ENCODE assay signal across 22 cellular contexts in genomic region chr14:94171208-94171607, GRCh38. TPM values are rescaled to one million over a fixed set of nuclear protein-coding genes. Genes with fewer than 3 reads are reported as not detected.
DNase-seq lines count a peak whose midpoint lies in the region; ATAC-seq and TF ChIP-seq lines count a peak whose summit lies in the region.
"Had no signal": no experiment of that assay in that cellular context is flagged by ENCODE, and none has a peak within 500 bp of the region (broad histone marks: within the 10 kb centered on the region; RNA-seq: fewer than 3 reads in every experiment).

No MANE protein-coding gene starts in this region.

- H3K27ac Mint-ChIP-seq in stimulated activated memory B cell treated with anti-CD40 and anti-IgM and Interleukin-4, amounts not matched to agents 10 μg/mL and 1 μg/mL and 100 μg/mL, for 72 hours: no peak overlapping the region
- H3K27ac Mint-ChIP-seq: activated naive CD4-positive, alpha-beta T cell treated with anti-CD3 and anti-CD28 coated beads, Interleukin-2, amount 50 U/mL, for 24 hours; CD4-positive, alpha-beta T cell; mesothelial cell of epicardium had no signal

- peaks cover 10% of the 10 kb centered on the region for H3K4me1 Mint-ChIP-seq in stimulated activated memory B cell treated with anti-CD40 and anti-IgM and Interleukin-4, amounts not matched to agents 10 μg/mL and 1 μg/mL and 100 μg/mL, for 72 hours

- H3K4me3 ChIP-seq in psoas muscle: no peak overlapping the region
- H3K4me3 ChIP-seq: esophagus muscularis mucosa, hepatocyte, stomach had no signal

- no peaks in the 10 kb centered on the region for H3K36me3 Mint-ChIP-seq in stimulated activated memory B cell treated with anti-CD40 and anti-IgM and Interleukin-4, amounts not matched to agents 10 μg/mL and 1 μg/mL and 100 μg/mL, for 72 hours
- H3K36me3 Mint-ChIP-seq: activated naive CD4-positive, alpha-beta T cell treated with anti-CD3 and anti-CD28 coated beads, Interleukin-2, amount 50 U/mL, for 24 hours; mesothelial cell of epicardium had no signal

- peaks cover 0 to 18% (median 3%) of the 10 kb centered on the region in 3 donors for H3K27me3 ChIP-seq in psoas muscle (ENCODE audit: insufficient read depth in 3 of 3, low read length in 2 of 3)

- peak overlapping the region; percentile 81 for H3K27ac ChIP-seq in epithelial cell of prostate
- H3K27ac ChIP-seq in psoas muscle: peak overlapping the region; percentile 67
- H3K27ac ChIP-seq: brain microvascular endothelial cell, esophagus muscularis mucosa, hepatocyte, stomach had no signal

- H3K27me3 Mint-ChIP-seq in stimulated activated memory B cell treated with anti-CD40 and anti-IgM and Interleukin-4, amounts not matched to agents 10 μg/mL and 1 μg/mL and 100 μg/mL, for 72 hours: peaks cover 38% of the 10 kb centered on the region
- H3K27me3 Mint-ChIP-seq: activated naive CD4-positive, alpha-beta T cell treated with anti-CD3 and anti-CD28 coated beads, Interleukin-2, amount 50 U/mL, for 24 hours had no signal

- 15 to 27% (median 17%) methylated on average over 3 of the region's 3 CpGs for WGBS in psoas muscle, 3 donors

- intact Hi-C loops in psoas muscle (cut with DNase I): no loop called here

- H3K4me1 ChIP-seq in psoas muscle: peaks cover 20% of the 10 kb centered on the region

- H3K4me3 Mint-ChIP-seq in stimulated activated memory B cell treated with anti-CD40 and anti-IgM and Interleukin-4, amounts not matched to agents 10 μg/mL and 1 μg/mL and 100 μg/mL, for 72 hours: no peak overlapping the region
- H3K4me3 Mint-ChIP-seq: activated naive CD4-positive, alpha-beta T cell treated with anti-CD3 and anti-CD28 coated beads, Interleukin-2, amount 50 U/mL, for 24 hours; mesothelial cell of epicardium had no signal

- H3K9me3 ChIP-seq in psoas muscle: no peaks in the 10 kb centered on the region
- H3K9me3 ChIP-seq: esophagus muscularis mucosa, stomach had no signal

- ATAC-seq in psoas muscle (peak; percentile 50 to 78 (median 68)), GM19452 (IDR thresholded peaks at IDR 0.05; ENCODE audit: unreplicated experiment) (no peak), GM21786 (IDR thresholded peaks at IDR 0.05; ENCODE audit: unreplicated experiment) (no peak)
- ATAC-seq in stimulated activated memory B cell treated with anti-CD40 and anti-IgM and Interleukin-4, amounts not matched to agents 10 μg/mL and 1 μg/mL and 100 μg/mL, for 72 hours: no peak
- ATAC-seq: HepG2 had no signal

- no peak for TF ChIP-seq CTCF in psoas muscle (IDR thresholded peaks at IDR 0.05)

- H3K36me3 ChIP-seq in psoas muscle (ENCODE audit: insufficient read depth in 1 of 2, low read depth in 1 of 2): no peaks in the 10 kb centered on the region
- H3K36me3 ChIP-seq: brain microvascular endothelial cell, esophagus muscularis mucosa, stomach had no signal

- no peaks in the 10 kb centered on the region for H3K9me3 Mint-ChIP-seq in stimulated activated memory B cell treated with anti-CD40 and anti-IgM and Interleukin-4, amounts not matched to agents 10 μg/mL and 1 μg/mL and 100 μg/mL, for 72 hours
- H3K9me3 Mint-ChIP-seq: activated naive CD4-positive, alpha-beta T cell treated with anti-CD3 and anti-CD28 coated beads, Interleukin-2, amount 50 U/mL, for 24 hours; CD4-positive, alpha-beta T cell had no signal

- peak; percentile 9 for DNase-seq in NCI-H748 (lab: John Stamatoyannopoulos, UW; ENCODE audit: unreplicated experiment)
- DNase-seq in NCI-H748 treated with DMSO at 0.1 percent for 48 hours (lab: John Stamatoyannopoulos, UW): no peak
- DNase-seq in NCI-H2171 treated with DMSO at 0.1 percent for 48 hours (lab: John Stamatoyannopoulos, UW): peak; percentile 73
- peak; percentile 76 for DNase-seq in epithelial cell of prostate (ENCODE audit: low read depth, low spot score)
- DNase-seq in psoas muscle: peak in 1 of 2 donors; percentile 57
- DNase-seq: 8988T; activated CD4-positive, alpha-beta T cell treated with anti-CD3 and anti-CD28 coated beads, Interleukin-2, amount 50 U/mL, for 4 hours; activated T-cell treated with anti-CD3 and anti-CD28 coated beads, Interleukin-2, amount 50 U/mL, for 1 hour; brain microvascular endothelial cell; CD4-positive, alpha-beta T cell; NCI-H187; NCI-H446 treated with DMSO at 0.1 percent for 48 hours; OCI-M1; stomach had no signal

RNA-seq across cellular contexts. Expression of gene PPP4R4, which starts 2.9 kb away (rescaled TPM):
- total RNA-seq in psoas muscle: under 1 TPM in 3 of 4 donors, not detected in 1; 0.13 to 0.73 (median 0.49) TPM
- polyA plus RNA-seq in psoas muscle: under 1 TPM; 0.01 to 0.25 (median 0.09) TPM

RNA-seq across cellular contexts. Expression of gene IFI27L2, which starts 41.8 kb away (rescaled TPM):
- 1 to 10 TPM; 5.3 to 6.9 (median 6.2) TPM for total RNA-seq in psoas muscle
- 10 to 100 TPM in 2 of 3 donors, 1 to 10 TPM in 1; 4.9 to 12.5 (median 12.2) TPM for polyA plus RNA-seq in psoas muscle

Comparison
In these comparisons a context has a peak if more than half of its experiments do, and no peak if none do; other contexts are left out.
1. ATAC-seq: peak in psoas muscle (4 of 4); none in GM19452 (single experiment), stimulated activated memory B cell treated with anti-CD40 and anti-IgM and Interleukin-4, amounts not matched to agents 10 μg/mL and 1 μg/mL and 100 μg/mL, for 72 hours (single experiment) and GM21786 (single experiment).